ENCODE assay signal across 8 cellular contexts in genomic region chr6:36547646-36548400, GRCh38. TPM values are rescaled to one million over a fixed set of nuclear protein-coding genes. Genes with fewer than 3 reads are reported as not detected.
DNase-seq lines count a peak whose midpoint lies in the region; ATAC-seq lines count a peak whose summit lies in the region.

No MANE protein-coding gene starts in this region.

- peaks cover 17% of the 10 kb centered on the region in 3 donors for H3K27me3 Mint-ChIP-seq in immature natural killer cell (ENCODE audit: low read depth in 3 of 3)

- H3K4me1 Mint-ChIP-seq in immature natural killer cell: peaks cover 39 to 53% of the 10 kb centered on the region in 2 donors

- no peaks in the 10 kb centered on the region for H3K9me3 ChIP-seq in subcutaneous abdominal adipose tissue (ENCODE audit: control insufficient read depth in 5 of 5, low read length in 5 of 5)

- H3K4me3 Mint-ChIP-seq in immature natural killer cell: peak overlapping the region; percentile 96 to 99 (median 99)

- peak overlapping the region; percentile 83 for H3K27ac ChIP-seq in subcutaneous abdominal adipose tissue (ENCODE audit: low read depth, low read length)

- peak overlapping the region; percentile 97 to 99 (median 98) for H3K27ac Mint-ChIP-seq in immature natural killer cell

- no peaks in the 10 kb centered on the region for H3K36me3 ChIP-seq in subcutaneous abdominal adipose tissue (ENCODE audit: control insufficient read depth in 5 of 5, insufficient read depth in 5 of 5, low read length in 5 of 5)

- no peak overlapping the region for H3K9ac ChIP-seq in subcutaneous abdominal adipose tissue (ENCODE audit: low read length in 5 of 5)

- DNase-seq in activated CD4-positive, alpha-beta T cell treated with anti-CD3 and anti-CD28 coated beads for 48 hours: peak; percentile 13
- DNase-seq in activated CD4-positive, alpha-beta T cell treated with anti-CD3 and anti-CD28 coated beads, Interleukin-2, amount 50 U/mL, for 1 hour: no peak
- peak; percentile 59 for DNase-seq in activated CD8-positive, alpha-beta memory T cell treated with anti-CD3 and anti-CD28 coated beads, Interleukin-2, amount 50 U/mL, for 48 hours
- DNase-seq in immature natural killer cell (no peak), DMS 273 (lab: John Stamatoyannopoulos, UW; ENCODE audit: unreplicated experiment) (no peak)

- no peaks in the 10 kb centered on the region for H3K9me3 Mint-ChIP-seq in immature natural killer cell

- H3K4me1 ChIP-seq in subcutaneous abdominal adipose tissue (ENCODE audit: control insufficient read depth in 5 of 5, insufficient read depth in 5 of 5, low read length in 5 of 5): peaks cover 0 to 38% (median 33%) of the 10 kb centered on the region in 5 donors

- no peaks in the 10 kb centered on the region for H3K27me3 ChIP-seq in subcutaneous abdominal adipose tissue (ENCODE audit: control insufficient read depth in 5 of 5, insufficient read depth in 4 of 5, low read length in 5 of 5)

- peak overlapping the region; percentile 35 to 98 (median 86) for H3K4me3 ChIP-seq in subcutaneous abdominal adipose tissue (ENCODE audit: low read depth in 1 of 5, low read length in 5 of 5)

- H3K36me3 Mint-ChIP-seq in immature natural killer cell: peaks cover 4 to 7% (median 5%) of the 10 kb centered on the region in 3 donors

- ATAC-seq in HG03108 (IDR thresholded peaks at IDR 0.05; ENCODE audit: unreplicated experiment) (no peak), HG03520 (IDR thresholded peaks at IDR 0.05; ENCODE audit: unreplicated experiment) (no peak)

RNA-seq across cellular contexts. Expression of gene STK38, which starts 0.5 kb away (rescaled TPM):
- polyA plus RNA-seq in immature natural killer cell: 100 to 1,000 TPM in 1 of 3 donors, 10 to 100 TPM in 2; 74.2 to 179 (median 81.2) TPM

RNA-seq across cellular contexts. Expression of gene SRSF3, which starts 46.3 kb away (rescaled TPM):
- 100 to 1,000 TPM; 344 to 391 (median 379) TPM for polyA plus RNA-seq in immature natural killer cell

Comparison
In these comparisons a context has a peak if more than half of its experiments do, and no peak if none do; other contexts are left out.
1. DNase-seq: peak in activated CD4-positive, alpha-beta T cell treated with anti-CD3 and anti-CD28 coated beads for 48 hours (single experiment) and activated CD8-positive, alpha-beta memory T cell treated with anti-CD3 and anti-CD28 coated beads, Interleukin-2, amount 50 U/mL, for 48 hours (single experiment); none in activated CD4-positive, alpha-beta T cell treated with anti-CD3 and anti-CD28 coated beads, Interleukin-2, amount 50 U/mL, for 1 hour (single experiment), immature natural killer cell (0 of 3) and DMS 273 (single experiment).